1 cellular context compared by ENCODE assay signal in the genomic region with DNA sequence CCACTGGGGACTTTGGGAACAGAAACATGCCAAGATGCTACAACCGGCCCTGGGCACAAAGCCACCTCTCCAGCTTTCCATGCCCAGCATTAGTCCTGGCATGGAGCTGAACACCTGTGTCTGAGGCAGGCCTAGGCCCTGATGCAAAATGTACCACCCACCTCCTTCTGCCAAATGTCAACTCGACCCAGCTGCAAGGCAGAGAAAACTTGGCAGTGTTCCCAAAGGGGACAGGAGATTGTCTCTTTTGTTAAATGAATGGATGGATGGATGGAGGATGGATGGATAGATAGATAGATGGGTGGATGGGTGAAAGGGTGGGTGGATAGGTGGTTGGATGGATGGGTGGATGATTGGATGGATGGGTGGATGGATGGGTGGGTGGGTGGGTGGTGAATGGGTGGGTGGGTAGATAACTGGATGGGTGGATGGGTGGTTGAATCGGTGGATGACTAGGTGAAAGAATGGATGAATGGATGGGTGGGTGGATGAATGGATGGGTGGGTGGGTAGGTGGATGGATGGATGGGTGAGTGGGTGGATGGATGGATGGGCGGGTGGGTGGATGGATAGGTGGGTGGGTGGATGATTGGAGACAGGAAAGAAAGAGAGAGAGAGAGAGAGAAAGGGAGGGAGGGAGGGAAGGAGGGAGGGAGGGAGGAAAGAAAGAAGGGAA.
TF ChIP-seq lines count a peak whose summit lies in the region.

No MANE protein-coding gene starts in this region.

TF ChIP-seq in H1, 55 proteins besides CTCF, POLR2A, EP300 and RAD21 (continued from another document):
- TF ChIP-seq, protein P1, sequence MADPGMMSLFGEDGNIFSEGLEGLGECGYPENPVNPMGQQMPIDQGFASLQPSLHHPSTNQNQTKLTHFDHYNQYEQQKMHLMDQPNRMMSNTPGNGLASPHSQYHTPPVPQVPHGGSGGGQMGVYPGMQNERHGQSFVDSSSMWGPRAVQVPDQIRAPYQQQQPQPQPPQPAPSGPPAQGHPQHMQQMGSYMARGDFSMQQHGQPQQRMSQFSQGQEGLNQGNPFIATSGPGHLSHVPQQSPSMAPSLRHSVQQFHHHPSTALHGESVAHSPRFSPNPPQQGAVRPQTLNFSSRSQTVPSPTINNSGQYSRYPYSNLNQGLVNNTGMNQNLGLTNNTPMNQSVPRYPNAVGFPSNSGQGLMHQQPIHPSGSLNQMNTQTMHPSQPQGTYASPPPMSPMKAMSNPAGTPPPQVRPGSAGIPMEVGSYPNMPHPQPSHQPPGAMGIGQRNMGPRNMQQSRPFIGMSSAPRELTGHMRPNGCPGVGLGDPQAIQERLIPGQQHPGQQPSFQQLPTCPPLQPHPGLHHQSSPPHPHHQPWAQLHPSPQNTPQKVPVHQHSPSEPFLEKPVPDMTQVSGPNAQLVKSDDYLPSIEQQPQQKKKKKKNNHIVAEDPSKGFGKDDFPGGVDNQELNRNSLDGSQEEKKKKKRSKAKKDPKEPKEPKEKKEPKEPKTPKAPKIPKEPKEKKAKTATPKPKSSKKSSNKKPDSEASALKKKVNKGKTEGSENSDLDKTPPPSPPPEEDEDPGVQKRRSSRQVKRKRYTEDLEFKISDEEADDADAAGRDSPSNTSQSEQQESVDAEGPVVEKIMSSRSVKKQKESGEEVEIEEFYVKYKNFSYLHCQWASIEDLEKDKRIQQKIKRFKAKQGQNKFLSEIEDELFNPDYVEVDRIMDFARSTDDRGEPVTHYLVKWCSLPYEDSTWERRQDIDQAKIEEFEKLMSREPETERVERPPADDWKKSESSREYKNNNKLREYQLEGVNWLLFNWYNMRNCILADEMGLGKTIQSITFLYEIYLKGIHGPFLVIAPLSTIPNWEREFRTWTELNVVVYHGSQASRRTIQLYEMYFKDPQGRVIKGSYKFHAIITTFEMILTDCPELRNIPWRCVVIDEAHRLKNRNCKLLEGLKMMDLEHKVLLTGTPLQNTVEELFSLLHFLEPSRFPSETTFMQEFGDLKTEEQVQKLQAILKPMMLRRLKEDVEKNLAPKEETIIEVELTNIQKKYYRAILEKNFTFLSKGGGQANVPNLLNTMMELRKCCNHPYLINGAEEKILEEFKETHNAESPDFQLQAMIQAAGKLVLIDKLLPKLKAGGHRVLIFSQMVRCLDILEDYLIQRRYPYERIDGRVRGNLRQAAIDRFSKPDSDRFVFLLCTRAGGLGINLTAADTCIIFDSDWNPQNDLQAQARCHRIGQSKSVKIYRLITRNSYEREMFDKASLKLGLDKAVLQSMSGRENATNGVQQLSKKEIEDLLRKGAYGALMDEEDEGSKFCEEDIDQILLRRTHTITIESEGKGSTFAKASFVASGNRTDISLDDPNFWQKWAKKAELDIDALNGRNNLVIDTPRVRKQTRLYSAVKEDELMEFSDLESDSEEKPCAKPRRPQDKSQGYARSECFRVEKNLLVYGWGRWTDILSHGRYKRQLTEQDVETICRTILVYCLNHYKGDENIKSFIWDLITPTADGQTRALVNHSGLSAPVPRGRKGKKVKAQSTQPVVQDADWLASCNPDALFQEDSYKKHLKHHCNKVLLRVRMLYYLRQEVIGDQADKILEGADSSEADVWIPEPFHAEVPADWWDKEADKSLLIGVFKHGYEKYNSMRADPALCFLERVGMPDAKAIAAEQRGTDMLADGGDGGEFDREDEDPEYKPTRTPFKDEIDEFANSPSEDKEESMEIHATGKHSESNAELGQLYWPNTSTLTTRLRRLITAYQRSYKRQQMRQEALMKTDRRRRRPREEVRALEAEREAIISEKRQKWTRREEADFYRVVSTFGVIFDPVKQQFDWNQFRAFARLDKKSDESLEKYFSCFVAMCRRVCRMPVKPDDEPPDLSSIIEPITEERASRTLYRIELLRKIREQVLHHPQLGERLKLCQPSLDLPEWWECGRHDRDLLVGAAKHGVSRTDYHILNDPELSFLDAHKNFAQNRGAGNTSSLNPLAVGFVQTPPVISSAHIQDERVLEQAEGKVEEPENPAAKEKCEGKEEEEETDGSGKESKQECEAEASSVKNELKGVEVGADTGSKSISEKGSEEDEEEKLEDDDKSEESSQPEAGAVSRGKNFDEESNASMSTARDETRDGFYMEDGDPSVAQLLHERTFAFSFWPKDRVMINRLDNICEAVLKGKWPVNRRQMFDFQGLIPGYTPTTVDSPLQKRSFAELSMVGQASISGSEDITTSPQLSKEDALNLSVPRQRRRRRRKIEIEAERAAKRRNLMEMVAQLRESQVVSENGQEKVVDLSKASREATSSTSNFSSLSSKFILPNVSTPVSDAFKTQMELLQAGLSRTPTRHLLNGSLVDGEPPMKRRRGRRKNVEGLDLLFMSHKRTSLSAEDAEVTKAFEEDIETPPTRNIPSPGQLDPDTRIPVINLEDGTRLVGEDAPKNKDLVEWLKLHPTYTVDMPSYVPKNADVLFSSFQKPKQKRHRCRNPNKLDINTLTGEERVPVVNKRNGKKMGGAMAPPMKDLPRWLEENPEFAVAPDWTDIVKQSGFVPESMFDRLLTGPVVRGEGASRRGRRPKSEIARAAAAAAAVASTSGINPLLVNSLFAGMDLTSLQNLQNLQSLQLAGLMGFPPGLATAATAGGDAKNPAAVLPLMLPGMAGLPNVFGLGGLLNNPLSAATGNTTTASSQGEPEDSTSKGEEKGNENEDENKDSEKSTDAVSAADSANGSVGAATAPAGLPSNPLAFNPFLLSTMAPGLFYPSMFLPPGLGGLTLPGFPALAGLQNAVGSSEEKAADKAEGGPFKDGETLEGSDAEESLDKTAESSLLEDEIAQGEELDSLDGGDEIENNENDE (IDR thresholded peaks at IDR 0.05; ENCODE audit: insufficient replicate concordance, low read length) = no peak
- no peak for TF ChIP-seq SIX5 (IDR thresholded peaks at IDR 0.05; ENCODE audit: low read depth, low read length)
- no peak for TF ChIP-seq SP2 (IDR thresholded peaks at IDR 0.05; ENCODE audit: low read length)
- no peak for TF ChIP-seq EGR1 (IDR thresholded peaks at IDR 0.05; ENCODE audit: borderline replicate concordance, low read depth, low read length)
- no peak for TF ChIP-seq HDAC2 (IDR thresholded peaks at IDR 0.05; ENCODE audit: borderline replicate concordance in 1 of 2, low read depth in 2 of 2, low read length in 2 of 2)
- no peak for TF ChIP-seq YY1 (IDR thresholded peaks at IDR 0.05; ENCODE audit: low read depth, low read length)
- TF ChIP-seq, protein P2, sequence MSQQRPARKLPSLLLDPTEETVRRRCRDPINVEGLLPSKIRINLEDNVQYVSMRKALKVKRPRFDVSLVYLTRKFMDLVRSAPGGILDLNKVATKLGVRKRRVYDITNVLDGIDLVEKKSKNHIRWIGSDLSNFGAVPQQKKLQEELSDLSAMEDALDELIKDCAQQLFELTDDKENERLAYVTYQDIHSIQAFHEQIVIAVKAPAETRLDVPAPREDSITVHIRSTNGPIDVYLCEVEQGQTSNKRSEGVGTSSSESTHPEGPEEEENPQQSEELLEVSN (IDR thresholded peaks at IDR 0.05) = no peak
- no peak for TF ChIP-seq BCL11A (IDR thresholded peaks at IDR 0.05; ENCODE audit: low read depth in 2 of 2, low read length in 2 of 2)
- no peak for TF ChIP-seq CEBPB (IDR thresholded peaks at IDR 0.05; ENCODE audit: low read depth, low read length)
- no peak for TF ChIP-seq SUZ12 (IDR thresholded peaks at IDR 0.05; ENCODE audit: low read length)
